Comparison of ENCODE assay signal across 11 cellular contexts in the genomic region with DNA sequence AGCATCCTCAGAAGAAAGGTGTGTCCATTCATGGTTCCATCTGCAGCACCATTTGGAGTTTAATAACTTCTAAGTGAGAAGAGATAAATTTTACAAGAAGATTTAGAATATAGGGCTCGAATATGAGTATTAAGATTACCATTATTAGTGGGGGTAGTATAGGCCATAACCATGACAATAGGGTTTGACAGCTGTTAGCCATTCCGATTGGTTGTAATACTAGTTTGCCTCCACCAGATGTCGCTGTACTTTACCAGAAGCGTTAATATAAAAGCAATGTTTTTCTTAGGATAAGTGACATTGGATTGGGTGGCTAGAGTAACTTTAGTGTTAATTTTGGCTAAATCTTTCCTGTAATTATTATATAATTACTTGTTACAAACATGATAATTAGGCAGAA.
DNase-seq lines count a peak whose midpoint lies in the region; FAIRE-seq and TF ChIP-seq lines count a peak whose summit lies in the region.
"Had no signal": no experiment of that assay in that cellular context is flagged by ENCODE, and none has a peak within 500 bp of the region (broad histone marks: within the 10 kb centered on the region; RNA-seq: fewer than 3 reads in every experiment).

No MANE protein-coding gene starts in this region.

- DNase-seq in BE2C (no peak), GM12892 (ENCODE audit: insufficient read length) (no peak), SK-MEL-5 (ENCODE audit: low read depth, low spot score) (peak; percentile 50), iris pigment epithelial cell (ENCODE audit: low read depth) (peak; percentile 24), NCI-H2196 (lab: John Stamatoyannopoulos, UW; ENCODE audit: unreplicated experiment) (no peak), occipital lobe (lab: John Stamatoyannopoulos, UW) (no peak), small intestine (no peak), hypothalamus (lab: John Stamatoyannopoulos, UW) (no peak)
- DNase-seq: activated CD4-positive, alpha-beta T cell treated with anti-CD3 and anti-CD28 coated beads, Interleukin-2, amount 50 U/mL, for 1 hour; NCI-H2227 treated with DMSO at 0.1 percent for 48 hours had no signal

- H3K9me3 ChIP-seq in BE2C (peaks cover 4% of the 10 kb centered on the region; the same call in 1 of the 2 replicates), small intestine (ENCODE audit: control insufficient read depth, low read depth) (no peaks in the 10 kb centered on the region)

- TF ChIP-seq POLR2A in GM12892 (IDR thresholded peaks at IDR 0.05; ENCODE audit: low read depth, low read length), result no peak

- WGBS in small intestine, 3 donors, result 37 to 52% (median 38%) methylated on average over 4 of the region's 4 CpGs

- H3K4me1 ChIP-seq in BE2C (no peaks in the 10 kb centered on the region), small intestine (ENCODE audit: control insufficient read depth in 2 of 2, insufficient read depth in 1 of 2, low read depth in 1 of 2, low read length in 1 of 2) (no peaks in the 10 kb centered on the region)

- H3K27ac ChIP-seq in small intestine (ENCODE audit: low read depth in 1 of 2, low read length in 1 of 2), result no peak overlapping the region
- H3K27ac ChIP-seq: coronary artery had no signal

- in situ Hi-C loops in SK-MEL-5 (cut with HindIII; ENCODE audit: low pct_unique_long_range_greater_than_20kb, low sequenced_read_pairs), result no loop called here

- H3K36me3 ChIP-seq in BE2C (no peaks in the 10 kb centered on the region), small intestine (ENCODE audit: control insufficient read depth in 2 of 2, insufficient read depth in 2 of 2, low read length in 2 of 2) (no peaks in the 10 kb centered on the region)

- H3K27me3 ChIP-seq in BE2C (no peaks in the 10 kb centered on the region), small intestine (ENCODE audit: control insufficient read depth in 2 of 2, insufficient read depth in 2 of 2, low read length in 2 of 2) (no peaks in the 10 kb centered on the region)

- FAIRE-seq in GM12892 (lab: Jason Lieb, UNC), result peak; percentile 46
- no peak for FAIRE-seq in small intestine (lab: Jason Lieb, UNC)

- peak; percentile 68 for TF ChIP-seq CTCF in BE2C (IDR thresholded peaks at IDR 0.05; ENCODE audit: low read depth, low read length)

- H3K4me3 ChIP-seq in BE2C (ENCODE audit: low read depth, low read length) (no peak overlapping the region), small intestine (ENCODE audit: low read depth in 1 of 2, low read length in 2 of 2) (no peak overlapping the region)
- H3K4me3 ChIP-seq: coronary artery had no signal

Comparison
In these comparisons a context has a peak if more than half of its experiments do, and no peak if none do; other contexts are left out.
1. DNase-seq: peak in SK-MEL-5 (single experiment) and iris pigment epithelial cell (single experiment); none in BE2C (single experiment), GM12892 (single experiment), NCI-H2196 (single experiment), occipital lobe (single experiment), small intestine (single experiment) and hypothalamus (0 of 51).